8 cellular contexts compared by ENCODE assay signal in the genomic region with DNA sequence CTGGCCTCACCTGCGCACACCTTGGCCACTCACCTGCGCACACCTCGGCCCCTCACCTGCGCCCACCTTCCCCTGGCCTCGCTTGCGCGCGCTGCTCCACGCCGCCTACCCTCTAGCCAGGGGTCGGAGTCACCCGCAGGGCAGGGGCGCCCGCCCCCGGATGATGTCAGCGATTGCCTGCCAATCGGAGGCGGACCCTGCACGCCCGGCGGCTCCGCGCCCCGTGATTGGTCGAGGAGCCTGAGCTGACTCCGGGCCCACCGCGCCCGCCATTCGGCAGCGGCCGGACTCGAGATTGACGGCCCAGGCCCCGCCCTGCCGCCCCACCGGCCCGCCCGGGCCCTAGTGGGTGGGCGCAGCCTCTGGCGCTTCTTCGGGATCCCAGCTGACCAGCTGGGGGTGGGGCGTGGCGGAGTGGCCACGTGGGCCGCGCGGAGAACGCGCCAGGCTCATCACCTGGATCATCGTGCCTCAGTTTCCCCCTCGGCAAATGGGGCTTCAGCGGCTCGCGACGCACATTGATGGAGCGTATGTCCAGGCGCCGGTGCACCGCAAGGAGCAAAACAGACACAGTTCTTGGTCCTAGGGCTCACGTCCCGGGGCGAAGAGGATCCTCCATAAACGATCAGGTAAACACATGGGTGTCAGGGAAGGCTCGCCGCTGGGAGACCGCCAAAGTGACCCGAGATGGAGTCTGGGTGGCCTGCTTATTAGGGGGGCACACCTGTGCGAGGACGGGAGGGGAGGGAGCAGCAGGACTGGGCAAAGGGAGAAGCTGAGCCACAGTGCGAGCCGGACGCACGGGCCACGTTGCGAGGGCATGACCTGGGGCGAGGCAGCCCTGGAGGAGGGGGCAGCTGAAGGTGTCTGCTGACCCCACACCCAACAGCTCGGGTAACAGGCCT. TPM values are rescaled to one million over a fixed set of nuclear protein-coding genes. Genes with fewer than 3 reads are reported as not detected.
DNase-seq lines count a peak whose midpoint lies in the region; ATAC-seq and TF ChIP-seq lines count a peak whose summit lies in the region.

A gene with protein sequence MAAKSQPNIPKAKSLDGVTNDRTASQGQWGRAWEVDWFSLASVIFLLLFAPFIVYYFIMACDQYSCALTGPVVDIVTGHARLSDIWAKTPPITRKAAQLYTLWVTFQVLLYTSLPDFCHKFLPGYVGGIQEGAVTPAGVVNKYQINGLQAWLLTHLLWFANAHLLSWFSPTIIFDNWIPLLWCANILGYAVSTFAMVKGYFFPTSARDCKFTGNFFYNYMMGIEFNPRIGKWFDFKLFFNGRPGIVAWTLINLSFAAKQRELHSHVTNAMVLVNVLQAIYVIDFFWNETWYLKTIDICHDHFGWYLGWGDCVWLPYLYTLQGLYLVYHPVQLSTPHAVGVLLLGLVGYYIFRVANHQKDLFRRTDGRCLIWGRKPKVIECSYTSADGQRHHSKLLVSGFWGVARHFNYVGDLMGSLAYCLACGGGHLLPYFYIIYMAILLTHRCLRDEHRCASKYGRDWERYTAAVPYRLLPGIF (minus strand): TSS at position 137 of the 905 bp plus-strand sequence. CDS start 3,441 bp downstream, outside the sequence.

- POLR2A ChIA-PET in activated B cell treated with CpG ODN at 0.5 μM for 24 hours (lab: Charles Lee): interaction anchor here (1.3 to 2.5 kb wide), 2 partner anchors 9 to 74 kb away, joined by 3 to 6 read pairs; no protein-coding TSS in a partner anchor

- peaks cover 0 to 23% (median 9%) of the 10 kb centered on the region in 6 donors for H3K36me3 ChIP-seq in spleen

- peaks cover 4% of the 10 kb centered on the region for H3K9me3 Mint-ChIP-seq in activated B cell treated with CpG ODN at 0.5 μM for 24 hours
- H3K9me3 Mint-ChIP-seq in immature natural killer cell: peaks cover 0 to 3% (median 0%) of the 10 kb centered on the region in 6 donors

- H3K27me3 Mint-ChIP-seq in activated B cell treated with CpG ODN at 0.5 μM for 24 hours: no peaks in the 10 kb centered on the region
- H3K27me3 Mint-ChIP-seq in immature natural killer cell (ENCODE audit: low read depth in 3 of 3): peaks cover 3 to 5% (median 3%) of the 10 kb centered on the region in 3 donors

- peak within 1 kb of the TSS; percentile 66 to 97 (median 88) for H3K27ac ChIP-seq in spleen

- CTCF ChIA-PET in activated B cell treated with CpG ODN at 0.5 μM for 24 hours (lab: Charles Lee): interaction anchor here (0.8 kb wide), 1 partner anchor 75 kb away, joined by 3 read pairs; no protein-coding TSS in a partner anchor

- intact Hi-C loops in activated B cell treated with CpG ODN at 0.5 μM for 24 hours (cut with micrococcal nuclease): loop anchor here (2.0 to 10.0 kb wide), 3 partner anchors 1178 to 1774 kb away; a partner anchor contains a TSS
- intact Hi-C loops in spleen (cut with DNase I; ENCODE audit: low total_unique reads): no loop called here

- H3K27me3 ChIP-seq in spleen (replicated peaks in 1 of 7): no peaks in the 10 kb centered on the region

- no peak for TF ChIP-seq CTCF in AG09309 (IDR thresholded peaks at IDR 0.05; ENCODE audit: control insufficient read depth, insufficient read depth, low read depth, low read length, missing control alignments)
- no peak for TF ChIP-seq CTCF in activated B cell treated with CpG ODN at 0.5 μM for 24 hours (IDR thresholded peaks at IDR 0.05)
- no peak for TF ChIP-seq CTCF in cardiac fibroblast (IDR thresholded peaks at IDR 0.05; ENCODE audit: low read depth, low read length)
- TF ChIP-seq CTCF in spleen (IDR thresholded peaks at IDR 0.05 in 8 of 11, conservative IDR thresholded peaks at IDR 0.05 in 3 of 11): peak in 7 of 11 experiments; percentile 13 to 46 (median 42)

- DNase-seq in AG09309 (ENCODE audit: low read depth): peak; percentile 62
- DNase-seq in NCI-H345 (lab: John Stamatoyannopoulos, UW): peak; percentile 98
- DNase-seq in activated B cell treated with CpG ODN at 0.5 μM for 24 hours: peak; percentile 93
- peak; percentile 94 to 97 for DNase-seq in cardiac fibroblast (ENCODE audit: low read depth in 2 of 2)
- DNase-seq in immature natural killer cell: peak; percentile 93 to 95 (median 93)
- peak; percentile 99 for DNase-seq in spleen

- peaks cover 0 to 13% (median 7%) of the 10 kb centered on the region in 8 donors for H3K9me3 ChIP-seq in spleen

- H3K36me3 Mint-ChIP-seq in activated B cell treated with CpG ODN at 0.5 μM for 24 hours (ENCODE audit: low read depth): peaks cover 37% of the 10 kb centered on the region
- peaks cover 7 to 14% (median 13%) of the 10 kb centered on the region in 3 donors for H3K36me3 Mint-ChIP-seq in immature natural killer cell

- peaks cover 18 to 62% (median 51%) of the 10 kb centered on the region in 6 donors for H3K4me1 ChIP-seq in spleen

- H3K4me3 Mint-ChIP-seq in activated B cell treated with CpG ODN at 0.5 μM for 24 hours: peak within 1 kb of the TSS; percentile 92
- H3K4me3 Mint-ChIP-seq in immature natural killer cell: peak within 1 kb of the TSS; percentile 86 to 93 (median 88)

- H3K4me3 ChIP-seq in AG09309 (ENCODE audit: control insufficient read depth, low read depth, low read length) (peak within 1 kb of the TSS; percentile 81), cardiac fibroblast (replicated peaks in 1 of 2; ENCODE audit: low read depth in 2 of 2, low read length in 2 of 2) (peak within 1 kb of the TSS; percentile 92 to 96), spleen (peak within 1 kb of the TSS; percentile 71 to 93 (median 77))

- ATAC-seq in GM19023 (IDR thresholded peaks at IDR 0.05; ENCODE audit: unreplicated experiment): peak; percentile 85
- ATAC-seq in HG03196 (IDR thresholded peaks at IDR 0.05; ENCODE audit: unreplicated experiment): peak; percentile 76
- peak; percentile 81 for ATAC-seq in activated B cell treated with CpG ODN at 0.5 μM for 24 hours (ENCODE audit: low read depth)

- H3K27ac Mint-ChIP-seq in activated B cell treated with CpG ODN at 0.5 μM for 24 hours (peak within 1 kb of the TSS; percentile 71), immature natural killer cell (peak within 1 kb of the TSS; percentile 77 to 95 (median 88))

- peak in 2 of 3 donors; percentile 7 to 31 for TF ChIP-seq POLR2A in spleen (IDR thresholded peaks at IDR 0.05)

- H3K4me1 Mint-ChIP-seq in activated B cell treated with CpG ODN at 0.5 μM for 24 hours (peaks cover 46% of the 10 kb centered on the region), immature natural killer cell (peaks cover 47 to 61% of the 10 kb centered on the region in 2 donors)

- WGBS in spleen, 5 donors: 0 to 1% (median 0%) methylated on average over 46 to 78 of the region's 78 CpGs

RNA-seq across cellular contexts. Expression of the gene that starts here (rescaled TPM):
- total RNA-seq in activated B cell treated with CpG ODN at 0.5 μM for 24 hours: 35.5 and 47.2 TPM in 2 replicates
- polyA plus RNA-seq in immature natural killer cell: 10 to 100 TPM; 10.2 to 15.1 (median 15.0) TPM
- total RNA-seq in spleen: 10 to 100 TPM; 10.9 to 26.4 (median 18.2) TPM
- polyA plus RNA-seq in spleen: 1 to 10 TPM; 3.6 to 6.2 (median 4.4) TPM

Comparison
In these comparisons a context has a peak if more than half of its experiments do, and no peak if none do; other contexts are left out.
1. Peak in every context shown above with its lines: DNase-seq, ATAC-seq, H3K4me3 ChIP-seq and H3K27ac ChIP-seq.
2. CTCF ChIP-seq: peak in spleen (7 of 11); none in AG09309 (single experiment), activated B cell treated with CpG ODN at 0.5 μM for 24 hours (single experiment) and cardiac fibroblast (single experiment).